Comparison of ENCODE assay signal across 11 cellular contexts in genomic region chr13:37870895-37871550, GRCh38. TPM values are rescaled to one million over a fixed set of nuclear protein-coding genes. Genes with fewer than 3 reads are reported as not detected.
A peak's percentile ranks its signal among the peaks of the same experiment; 100 is the strongest.
DNase-seq lines count a peak whose midpoint lies in the region; ATAC-seq and TF ChIP-seq lines count a peak whose summit lies in the region.
"Had no signal": no experiment of that assay in that cellular context is flagged by ENCODE, and none has a peak within 500 bp of the region (broad histone marks: within the 10 kb centered on the region; RNA-seq: fewer than 3 reads in every experiment).

No MANE protein-coding gene starts in this region.

- peak; percentile 83 for DNase-seq in EH (ENCODE audit: low read depth)
- DNase-seq in SHP77 (lab: John Stamatoyannopoulos, UW): peak; percentile 29 to 45
- peak; percentile 82 for DNase-seq in fibroblast of peridontal ligament (ENCODE audit: extremely low read depth)
- DNase-seq in osteocyte (ENCODE audit: extremely low spot score, unreplicated experiment): no peak
- no peak for DNase-seq in hippocampal formation (lab: John Stamatoyannopoulos, UW)
- no peak for DNase-seq in NCI-H1092 treated with DMSO at 0.1 percent for 48 hours (lab: John Stamatoyannopoulos, UW)
- DNase-seq: activated B cell treated with CpG ODN at 0.5 μM for 24 hours, KG1 had no signal

- H3K36me3 Mint-ChIP-seq in osteocyte (ENCODE audit: unreplicated experiment): no peaks in the 10 kb centered on the region

- no peak for ATAC-seq in HG03520 (IDR thresholded peaks at IDR 0.05; ENCODE audit: unreplicated experiment)
- no peak for ATAC-seq in GM21367 (IDR thresholded peaks at IDR 0.05; ENCODE audit: unreplicated experiment)

- H3K4me1 Mint-ChIP-seq in osteocyte (ENCODE audit: unreplicated experiment): peaks cover 32% of the 10 kb centered on the region

- TF ChIP-seq CTCF in osteocyte (IDR thresholded peaks at IDR 0.05): no peak

- peak overlapping the region; percentile 94 for H3K4me3 Mint-ChIP-seq in osteocyte (ENCODE audit: unreplicated experiment)
- H3K4me3 Mint-ChIP-seq: activated B cell treated with CpG ODN at 0.5 μM for 24 hours; activated naive CD4-positive, alpha-beta T cell treated with anti-CD3 and anti-CD28 coated beads for 36 hours had no signal

- H3K9me3 Mint-ChIP-seq in osteocyte (ENCODE audit: unreplicated experiment): no peaks in the 10 kb centered on the region
- H3K9me3 Mint-ChIP-seq: activated B cell treated with CpG ODN at 0.5 μM for 24 hours; activated naive CD4-positive, alpha-beta T cell treated with anti-CD3 and anti-CD28 coated beads for 36 hours had no signal

- no peaks in the 10 kb centered on the region for H3K27me3 Mint-ChIP-seq in osteocyte (ENCODE audit: unreplicated experiment)

- peak overlapping the region; percentile 62 for H3K27ac Mint-ChIP-seq in osteocyte (ENCODE audit: unreplicated experiment)
- H3K27ac Mint-ChIP-seq: activated B cell treated with CpG ODN at 0.5 μM for 24 hours; activated naive CD4-positive, alpha-beta T cell treated with anti-CD3 and anti-CD28 coated beads for 36 hours had no signal

RNA-seq across cellular contexts. Expression of gene TRPC4, which starts 1.5 kb away (rescaled TPM):
- 6.3 and 6.8 TPM in 2 replicates for total RNA-seq in osteocyte
- total RNA-seq: activated B cell treated with CpG ODN at 0.5 μM for 24 hours; activated naive CD4-positive, alpha-beta T cell treated with anti-CD3 and anti-CD28 coated beads for 36 hours had no signal

Comparison
In these comparisons a context has a peak if more than half of its experiments do, and no peak if none do; other contexts are left out.
1. DNase-seq: peak in EH (single experiment), SHP77 (2 of 2) and fibroblast of peridontal ligament (single experiment); none in osteocyte (single experiment), hippocampal formation (0 of 2) and NCI-H1092 treated with DMSO at 0.1 percent for 48 hours (single experiment).